Comparison of ENCODE assay signal across 16 cellular contexts in the genomic region with DNA sequence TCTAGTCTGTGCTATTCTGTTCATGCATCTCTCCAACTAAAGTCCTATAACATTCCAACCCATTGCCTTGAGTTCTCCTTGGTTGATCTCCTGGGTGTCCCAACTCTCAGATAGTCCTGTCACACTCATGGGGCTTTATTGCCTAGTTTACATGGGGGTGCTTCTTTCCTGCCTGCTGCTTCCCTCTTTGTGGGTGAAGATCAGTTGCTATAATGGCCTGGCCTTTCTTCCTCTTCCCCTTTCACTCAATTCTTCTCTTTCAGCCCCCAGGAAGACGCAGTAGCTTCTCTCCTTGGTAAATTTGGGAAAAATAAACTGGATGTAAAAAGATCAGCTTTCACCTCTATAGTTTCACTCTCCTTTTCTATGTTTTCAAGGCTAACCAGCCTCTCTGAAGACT.
DNase-seq lines count a peak whose midpoint lies in the region; ATAC-seq and TF ChIP-seq lines count a peak whose summit lies in the region.
"Had no signal": no experiment of that assay in that cellular context is flagged by ENCODE, and none has a peak within 500 bp of the region (broad histone marks: within the 10 kb centered on the region; RNA-seq: fewer than 3 reads in every experiment).

No MANE protein-coding gene starts in this region.

- peak; percentile 8 to 37 for DNase-seq in AML-193 (lab: John Stamatoyannopoulos, UW)
- no peak for DNase-seq in IMR-90
- no peak for DNase-seq in SJSA1 (ENCODE audit: low read depth in 1 of 2, low spot score in 2 of 2)
- DNase-seq in medulla oblongata (ENCODE audit: extremely low spot score) = peak; percentile 43
- DNase-seq in thyroid gland = no peak
- no peak for DNase-seq in NCI-H446 treated with DMSO at 0.1 percent for 48 hours (lab: John Stamatoyannopoulos, UW)
- DNase-seq in activated CD4-positive, alpha-beta T cell treated with anti-CD3 and anti-CD28 coated beads for 4 hours = no peak
- DNase-seq in SK-N-DZ (ENCODE audit: low spot score) = no peak
- DNase-seq: activated CD8-positive, alpha-beta memory T cell treated with anti-CD3 and anti-CD28 coated beads for 24 hours; Caco-2; EL; hypothalamus; NCI-H2029 treated with DMSO at 0.1 percent for 48 hours; NCI-H510A; stimulated activated CD4-positive, alpha-beta T cell treated with anti-CD3 and anti-CD28 coated beads, Interleukin-4, amount 100 ng/mL, for 4 hours; stimulated activated CD8-positive, alpha-beta memory T cell treated with anti-CD3 and anti-CD28 coated beads, Interleukin-4, amount 100 ng/mL, for 48 hours had no signal

- H2BK120ac ChIP-seq in IMR-90 (ENCODE audit: low read depth, low read length) = peak overlapping the region; percentile 89

- peak overlapping the region; percentile 76 for H2AFZ ChIP-seq in IMR-90 (replicated peaks; ENCODE audit: low read length, poor library complexity)

- no peak overlapping the region; the same call in 1 of the 2 replicates for H3K4me2 ChIP-seq in IMR-90 (ENCODE audit: low read depth, low read length)

- H3K18ac ChIP-seq in IMR-90 (ENCODE audit: low read depth, low read length) = peak overlapping the region; percentile 82

- no peak for ATAC-seq in IMR-90 (ENCODE audit: low read depth)

- dilution Hi-C loops in IMR-90 (cut with HindIII; ENCODE audit: low sequenced_read_pairs, unreplicated experiment) = no loop called here

- H2BK5ac ChIP-seq in IMR-90 (ENCODE audit: low read depth, low read length, poor library complexity, severe bottlenecking) = peak overlapping the region; percentile 38

- no peak for TF ChIP-seq RAD21 in IMR-90 (IDR thresholded peaks at IDR 0.05; ENCODE audit: low read length)

- peak overlapping the region; percentile 99; the same call in 2 of the 3 replicates for H2BK15ac ChIP-seq in IMR-90 (ENCODE audit: low read depth, low read length)

- H4K5ac ChIP-seq in IMR-90 (ENCODE audit: low read depth, low read length) = peak overlapping the region; percentile 75; the same call in 1 of the 2 replicates

- no peak overlapping the region for H3K9ac ChIP-seq in IMR-90 (ENCODE audit: low read depth, low read length)

- POLR2A ChIA-PET in IMR-90 (lab: Charles Lee; ENCODE audit: unreplicated experiment) = no interaction called here

- BruUV-seq in IMR-90 (replicated peaks; lab: Mats Ljungman, UMichigan) = no TSS peak

- H3K9me3 ChIP-seq in IMR-90 (ENCODE audit: control insufficient read depth, insufficient read depth, low read length) (no peaks in the 10 kb centered on the region), SJSA1 (replicated peaks) (no peaks in the 10 kb centered on the region), thyroid gland (no peaks in the 10 kb centered on the region)
- H3K9me3 ChIP-seq: Caco-2 had no signal

- no peaks in the 10 kb centered on the region for H3K79me1 ChIP-seq in IMR-90 (ENCODE audit: low read depth in 1 of 2, low read length in 2 of 2)

- H3K9me1 ChIP-seq in IMR-90 (ENCODE audit: insufficient read depth, low read length) = peaks cover 17% of the 10 kb centered on the region

- H2BK20ac ChIP-seq in IMR-90 (ENCODE audit: low read depth, low read length) = peak overlapping the region; percentile 97

- H2AK5ac ChIP-seq in IMR-90 (ENCODE audit: low read depth, low read length) = peak overlapping the region; percentile 10

- H3K36me3 ChIP-seq in IMR-90 (ENCODE audit: control insufficient read depth, insufficient read depth, low read length) (no peaks in the 10 kb centered on the region), SJSA1 (no peaks in the 10 kb centered on the region), thyroid gland (no peaks in the 10 kb centered on the region)

- peak overlapping the region; percentile 73; the same call in 1 of the 2 replicates for H4K91ac ChIP-seq in IMR-90 (ENCODE audit: insufficient read depth, low read depth, low read length)

- peak overlapping the region; percentile 94 for H3K23ac ChIP-seq in IMR-90 (ENCODE audit: low read depth, low read length)

- H3K27ac ChIP-seq in IMR-90 (ENCODE audit: insufficient read depth, low read length) (no peak overlapping the region), SJSA1 (peak overlapping the region; percentile 87; the same call in 1 of the 2 replicates), thyroid gland (no peak overlapping the region)

- WGBS in IMR-90 (ENCODE audit: extremely low coverage in 2 of 2, insufficient read length in 1 of 2), 2 experiments = no CpG with 5 or more reads among the region's 1 CpG
- 83 to 92% methylated on average over 1 of the region's 1 CpG for WGBS in thyroid gland, 2 donors

- no peak overlapping the region for H3K56ac ChIP-seq in IMR-90 (ENCODE audit: extremely low read depth, insufficient read depth, low read length)

- H4K20me1 ChIP-seq in IMR-90 (ENCODE audit: insufficient read depth, low read length) = no peaks in the 10 kb centered on the region

- peak overlapping the region; percentile 79 for H3K14ac ChIP-seq in IMR-90 (replicated peaks; ENCODE audit: low read depth, low read length)

- no peak overlapping the region for H2AK9ac ChIP-seq in IMR-90 (replicated peaks; ENCODE audit: low read depth, low read length, poor library complexity)

- TF ChIP-seq CTCF in IMR-90 (conservative IDR thresholded peaks at IDR 0.05; ENCODE audit: low read depth, low read length) (no peak), thyroid gland (IDR thresholded peaks at IDR 0.05) (no peak)

- no peak for TF ChIP-seq POLR2A in IMR-90 (IDR thresholded peaks at IDR 0.05; ENCODE audit: low read depth, low read length)
- TF ChIP-seq POLR2A in thyroid gland (IDR thresholded peaks at IDR 0.05) = no peak

- in situ Hi-C loops in IMR-90 (cut with MboI; ENCODE audit: low sequenced_read_pairs) = no loop called here

- H4K8ac ChIP-seq in IMR-90 (ENCODE audit: low read depth in 2 of 2, low read length in 2 of 2) = peak overlapping the region in 1 of 2 experiments; percentile 68; a peak in 1 of 4 replicates

- intact Hi-C loops in IMR-90 (cut with micrococcal nuclease) (no loop called here), thyroid gland (cut with DNase I) (no loop called here)

- H3K4me3 ChIP-seq in IMR-90 (ENCODE audit: insufficient read depth, low read depth, low read length) (no peak overlapping the region), SJSA1 (no peak overlapping the region), thyroid gland (replicated peaks in 1 of 3) (no peak overlapping the region)

- CTCF ChIA-PET in IMR-90 (lab: Yijun Ruan, JAX) = no interaction called here

- no peaks in the 10 kb centered on the region for H3K27me3 ChIP-seq in IMR-90 (ENCODE audit: control insufficient read depth, insufficient read depth, low read length)
- H3K27me3 ChIP-seq in SJSA1 (replicated peaks) = no peaks in the 10 kb centered on the region
- no peaks in the 10 kb centered on the region for H3K27me3 ChIP-seq in thyroid gland

- peak overlapping the region; percentile 84 for H3K4ac ChIP-seq in IMR-90 (ENCODE audit: low read depth, low read length)

- H3K4me1 ChIP-seq in IMR-90 (ENCODE audit: control insufficient read depth, insufficient read depth, low read length) (peaks cover 10% of the 10 kb centered on the region), SJSA1 (replicated peaks) (peaks cover 28% of the 10 kb centered on the region), thyroid gland (peaks cover 0 to 6% of the 10 kb centered on the region in 2 donors)
- H3K4me1 ChIP-seq: Caco-2 had no signal

TF ChIP-seq in IMR-90, 13 proteins besides CTCF, POLR2A, EP300 and RAD21:
- TF ChIP-seq MAFK (IDR thresholded peaks at IDR 0.05; ENCODE audit: low read depth, low read length) = no peak
- no peak for TF ChIP-seq RFX5 (IDR thresholded peaks at IDR 0.05; ENCODE audit: low read depth, low read length)
- TF ChIP-seq BHLHE40 (IDR thresholded peaks at IDR 0.05; ENCODE audit: low read depth, low read length) = no peak
- no peak for TF ChIP-seq SMC3 (IDR thresholded peaks at IDR 0.05; ENCODE audit: low read depth, low read length)
- no peak for TF ChIP-seq CHD1 (IDR thresholded peaks at IDR 0.05; ENCODE audit: low read depth, low read length)
- no peak for TF ChIP-seq RCOR1 (IDR thresholded peaks at IDR 0.05; ENCODE audit: insufficient replicate concordance, low read length)
- no peak for TF ChIP-seq FOS (IDR thresholded peaks at IDR 0.05; ENCODE audit: low read depth, low read length)
- TF ChIP-seq CEBPB (IDR thresholded peaks at IDR 0.05; ENCODE audit: low read depth, low read length) = no peak
- TF ChIP-seq, protein P1, sequence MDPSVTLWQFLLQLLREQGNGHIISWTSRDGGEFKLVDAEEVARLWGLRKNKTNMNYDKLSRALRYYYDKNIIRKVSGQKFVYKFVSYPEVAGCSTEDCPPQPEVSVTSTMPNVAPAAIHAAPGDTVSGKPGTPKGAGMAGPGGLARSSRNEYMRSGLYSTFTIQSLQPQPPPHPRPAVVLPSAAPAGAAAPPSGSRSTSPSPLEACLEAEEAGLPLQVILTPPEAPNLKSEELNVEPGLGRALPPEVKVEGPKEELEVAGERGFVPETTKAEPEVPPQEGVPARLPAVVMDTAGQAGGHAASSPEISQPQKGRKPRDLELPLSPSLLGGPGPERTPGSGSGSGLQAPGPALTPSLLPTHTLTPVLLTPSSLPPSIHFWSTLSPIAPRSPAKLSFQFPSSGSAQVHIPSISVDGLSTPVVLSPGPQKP (IDR thresholded peaks at IDR 0.05; ENCODE audit: borderline replicate concordance, low read depth, low read length) = no peak
- TF ChIP-seq, protein P2, sequence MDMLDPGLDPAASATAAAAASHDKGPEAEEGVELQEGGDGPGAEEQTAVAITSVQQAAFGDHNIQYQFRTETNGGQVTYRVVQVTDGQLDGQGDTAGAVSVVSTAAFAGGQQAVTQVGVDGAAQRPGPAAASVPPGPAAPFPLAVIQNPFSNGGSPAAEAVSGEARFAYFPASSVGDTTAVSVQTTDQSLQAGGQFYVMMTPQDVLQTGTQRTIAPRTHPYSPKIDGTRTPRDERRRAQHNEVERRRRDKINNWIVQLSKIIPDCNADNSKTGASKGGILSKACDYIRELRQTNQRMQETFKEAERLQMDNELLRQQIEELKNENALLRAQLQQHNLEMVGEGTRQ (IDR thresholded peaks at IDR 0.05; ENCODE audit: low read depth, low read length) = no peak
- no peak for TF ChIP-seq MAZ (IDR thresholded peaks at IDR 0.05; ENCODE audit: borderline replicate concordance, low read depth, low read length)
- no peak for TF ChIP-seq MXI1 (IDR thresholded peaks at IDR 0.05; ENCODE audit: borderline replicate concordance, low read depth, low read length)
- no peak for TF ChIP-seq NFE2L2 (IDR thresholded peaks at IDR 0.05; ENCODE audit: low read depth, low read length)

Comparison
In these comparisons a context has a peak if more than half of its experiments do, and no peak if none do; other contexts are left out.
1. DNase-seq: peak in AML-193 (2 of 2) and medulla oblongata (single experiment); none in IMR-90 (single experiment), SJSA1 (0 of 2), thyroid gland (0 of 2), NCI-H446 treated with DMSO at 0.1 percent for 48 hours (single experiment), activated CD4-positive, alpha-beta T cell treated with anti-CD3 and anti-CD28 coated beads for 4 hours (0 of 2) and SK-N-DZ (single experiment).